In the genomic region with DNA sequence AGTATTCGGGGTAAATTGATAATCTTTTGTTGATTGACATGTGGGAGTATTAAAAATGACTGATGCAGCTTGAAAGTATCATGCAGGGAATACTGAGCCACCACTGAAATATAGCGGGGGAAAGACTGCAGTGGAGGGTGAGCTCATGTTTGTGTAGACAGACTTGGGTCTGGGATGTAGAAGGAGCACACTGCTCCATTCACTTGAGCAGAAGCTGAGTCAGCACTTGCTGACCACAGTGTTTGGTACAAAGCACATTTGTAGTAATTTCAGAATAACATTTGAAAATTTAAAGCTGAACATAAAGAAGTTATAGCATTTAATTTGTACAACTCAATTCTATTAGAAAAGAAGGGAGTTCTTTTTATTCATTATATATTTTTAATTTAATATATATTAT, we compare ENCODE assay signal across 31 cellular contexts.
A peak's percentile ranks its signal among the peaks of the same experiment; 100 is the strongest.
DNase-seq lines count a peak whose midpoint lies in the region; ATAC-seq, FAIRE-seq and TF ChIP-seq lines count a peak whose summit lies in the region.
"Had no signal": no experiment of that assay in that cellular context is flagged by ENCODE, and none has a peak within 500 bp of the region (broad histone marks: within the 10 kb centered on the region; RNA-seq: fewer than 3 reads in every experiment).

No MANE protein-coding gene starts in this region.

- no peaks in the 10 kb centered on the region for H3K36me3 ChIP-seq in GM23338 (ENCODE audit: insufficient read depth)
- H3K36me3 ChIP-seq in endodermal cell (ENCODE audit: control insufficient read depth, insufficient read depth, low read length) = no peaks in the 10 kb centered on the region
- no peaks in the 10 kb centered on the region for H3K36me3 ChIP-seq in neuronal stem cell (replicated peaks in 1 of 2; ENCODE audit: control insufficient read depth in 2 of 2, insufficient read depth in 2 of 2, low read length in 2 of 2)
- no peaks in the 10 kb centered on the region for H3K36me3 ChIP-seq in spleen
- H3K36me3 ChIP-seq: ascending aorta, sigmoid colon, uterus had no signal

- no peak overlapping the region for H2AFZ ChIP-seq in GM23338
- H2AFZ ChIP-seq in neuronal stem cell (ENCODE audit: low read length) = peak overlapping the region; percentile 39
- H2AFZ ChIP-seq: parathyroid adenoma had no signal

- no peak for TF ChIP-seq POLR2A in spleen (IDR thresholded peaks at IDR 0.05)

- no peak overlapping the region for H2BK5ac ChIP-seq in neuronal stem cell (ENCODE audit: low read length)

- H3K23ac ChIP-seq in neuronal stem cell (ENCODE audit: low read depth, low read length, poor library complexity) = no peak overlapping the region

- DNase-seq in GM23338 (ENCODE audit: low spot score) = no peak
- no peak for DNase-seq in RCC 7860 (ENCODE audit: low spot score)
- no peak for DNase-seq in endodermal cell
- DNase-seq in neuronal stem cell (ENCODE audit: low spot score) = no peak
- DNase-seq in NCI-H128 (lab: John Stamatoyannopoulos, UW; ENCODE audit: unreplicated experiment) = no peak
- DNase-seq in spleen = no peak
- DNase-seq in activated naive CD4-positive, alpha-beta T cell treated with Interleukin-2 at 50 U/mL for 16 hours = no peak
- DNase-seq: activated CD4-positive, alpha-beta T cell treated with anti-CD3 and anti-CD28 coated beads for 36 hours; activated effector memory CD4-positive, alpha-beta T cell treated with Interleukin-2 at 50 U/mL for 16 hours; activated naive CD8-positive, alpha-beta T cell treated with anti-CD3 and anti-CD28 coated beads, Interleukin-2, amount 10 ng/mL, durations not matched to agents 7 days and 5 days; dermis blood vessel endothelial cell; Kasumi-1; NCI-H1105; NCI-H1930; NCI-H2227 treated with DMSO at 0.1 percent for 48 hours; RPMI8226; sigmoid colon; stimulated activated CD4-positive, alpha-beta T cell treated with anti-CD3 and anti-CD28 coated beads, Interleukin-15, amount 100 ng/mL, for 24 hours; stimulated activated naive CD4-positive, alpha-beta T cell; T-helper 17 cell; testis; uterus had no signal

- H3K27me3 Mint-ChIP-seq in GM23338 (ENCODE audit: insufficient read depth, low read depth, poor library complexity) = no peaks in the 10 kb centered on the region
- H3K27me3 Mint-ChIP-seq in endodermal cell (ENCODE audit: insufficient read depth) = no peaks in the 10 kb centered on the region
- H3K27me3 Mint-ChIP-seq: activated CD4-positive, alpha-beta T cell treated with anti-CD3 and anti-CD28 coated beads for 36 hours; activated naive CD8-positive, alpha-beta T cell treated with anti-CD3 and anti-CD28 coated beads, Interleukin-2, amount 10 ng/mL, durations not matched to agents 7 days and 5 days; central memory CD8-positive, alpha-beta T cell; natural killer cell treated with Interleukin-12 subunit alpha and Interleukin-12 subunit beta and Interleukin-15 and Interleukin-18, amount 100 ng/mL, for 72 hours; T-helper 17 cell had no signal

- H2BK12ac ChIP-seq in neuronal stem cell (ENCODE audit: low read length) = no peak overlapping the region

- H2BK120ac ChIP-seq in neuronal stem cell (ENCODE audit: low read depth, low read length) = no peak overlapping the region

- no peaks in the 10 kb centered on the region for H3K4me1 ChIP-seq in GM23338 (ENCODE audit: insufficient read depth)
- no peaks in the 10 kb centered on the region for H3K4me1 ChIP-seq in endodermal cell (ENCODE audit: control insufficient read depth, insufficient read depth, low read length)
- peaks cover 0 to 12% of the 10 kb centered on the region in 2 donors for H3K4me1 ChIP-seq in neuronal stem cell (ENCODE audit: control insufficient read depth in 2 of 2, insufficient read depth in 1 of 2, low read depth in 1 of 2, low read length in 2 of 2)
- no peaks in the 10 kb centered on the region for H3K4me1 ChIP-seq in spleen
- H3K4me1 ChIP-seq: ascending aorta, parathyroid adenoma, sigmoid colon, testis, uterus had no signal

- H3K4me3 ChIP-seq in GM23338 (no peak overlapping the region), endodermal cell (ENCODE audit: low read length) (no peak overlapping the region), neuronal stem cell (ENCODE audit: low read length in 2 of 2) (no peak overlapping the region), spleen (no peak overlapping the region)
- H3K4me3 ChIP-seq: ascending aorta, GM12878, sigmoid colon, testis, uterus had no signal

- peaks cover 8% of the 10 kb centered on the region; the same call in 1 of the 2 replicates for H3K9me2 ChIP-seq in GM23338 (ENCODE audit: insufficient read depth)

- H3K27ac Mint-ChIP-seq in GM23338 (peak overlapping the region; percentile 69; the same call in 1 of the 2 replicates), endodermal cell (no peak overlapping the region)
- H3K27ac Mint-ChIP-seq: activated CD4-positive, alpha-beta T cell treated with anti-CD3 and anti-CD28 coated beads for 36 hours; activated naive CD8-positive, alpha-beta T cell treated with anti-CD3 and anti-CD28 coated beads, Interleukin-2, amount 10 ng/mL, durations not matched to agents 7 days and 5 days; CD14-positive monocyte; natural killer cell treated with Interleukin-12 subunit alpha and Interleukin-12 subunit beta and Interleukin-15 and Interleukin-18, amount 100 ng/mL, for 72 hours; T-helper 17 cell had no signal

- no peaks in the 10 kb centered on the region for H3F3A ChIP-seq in GM23338 (replicated peaks; ENCODE audit: low read depth)

- no peak overlapping the region for H4K91ac ChIP-seq in neuronal stem cell (ENCODE audit: low read depth, low read length, poor library complexity)

- ATAC-seq in GM23338 (no peak), GM19328 (IDR thresholded peaks at IDR 0.05; ENCODE audit: unreplicated experiment) (no peak)
- ATAC-seq: activated CD4-positive, alpha-beta T cell treated with anti-CD3 and anti-CD28 coated beads for 36 hours; GM12878; natural killer cell treated with Interleukin-12 subunit alpha and Interleukin-12 subunit beta and Interleukin-15 and Interleukin-18, amount 100 ng/mL, for 72 hours; T-helper 17 cell had no signal

- no peaks in the 10 kb centered on the region for H3K79me2 ChIP-seq in GM23338 (replicated peaks; ENCODE audit: insufficient read depth)
- H3K79me2 ChIP-seq: parathyroid adenoma had no signal

- H3K4me2 ChIP-seq in GM23338 (no peak overlapping the region), neuronal stem cell (ENCODE audit: insufficient read depth, low read length, poor library complexity, severe bottlenecking) (no peak overlapping the region)

- H3K4me1 Mint-ChIP-seq in GM23338 (peaks cover 7% of the 10 kb centered on the region), endodermal cell (peaks cover 14% of the 10 kb centered on the region)
- H3K4me1 Mint-ChIP-seq: activated CD4-positive, alpha-beta T cell treated with anti-CD3 and anti-CD28 coated beads for 36 hours; activated naive CD8-positive, alpha-beta T cell treated with anti-CD3 and anti-CD28 coated beads, Interleukin-2, amount 10 ng/mL, durations not matched to agents 7 days and 5 days; CD14-positive monocyte; central memory CD8-positive, alpha-beta T cell; T-helper 17 cell had no signal

- H3K36me3 Mint-ChIP-seq in GM23338 (ENCODE audit: low read depth) (no peaks in the 10 kb centered on the region), endodermal cell (ENCODE audit: low read depth) (peaks cover 4% of the 10 kb centered on the region)
- H3K36me3 Mint-ChIP-seq: activated naive CD8-positive, alpha-beta T cell treated with anti-CD3 and anti-CD28 coated beads, Interleukin-2, amount 10 ng/mL, durations not matched to agents 7 days and 5 days; CD14-positive monocyte had no signal

- H3K4ac ChIP-seq in neuronal stem cell (ENCODE audit: low read length) = no peak overlapping the region

- H4K20me1 ChIP-seq in GM23338 (replicated peaks; ENCODE audit: insufficient read depth) = no peaks in the 10 kb centered on the region

- H4K8ac ChIP-seq in neuronal stem cell (ENCODE audit: low read depth, low read length) = no peak overlapping the region

- H2BK15ac ChIP-seq in neuronal stem cell (ENCODE audit: low read length) = no peak overlapping the region

- H3K27ac ChIP-seq in GM23338 (ENCODE audit: low read depth) = no peak overlapping the region
- peak overlapping the region; percentile 11 for H3K27ac ChIP-seq in endodermal cell (ENCODE audit: low read depth, low read length)
- no peak overlapping the region for H3K27ac ChIP-seq in neuronal stem cell (replicated peaks; ENCODE audit: low read length)
- no peak overlapping the region for H3K27ac ChIP-seq in spleen
- H3K27ac ChIP-seq: ascending aorta, parathyroid adenoma, sigmoid colon, SK-N-MC, testis, uterus had no signal

- H3K9ac ChIP-seq in endodermal cell (ENCODE audit: extremely low read depth, low read length, poor library complexity, severe bottlenecking) (no peak overlapping the region), neuronal stem cell (ENCODE audit: low read depth, low read length, poor library complexity) (no peak overlapping the region)
- H3K9ac ChIP-seq: parathyroid adenoma had no signal

- peak; percentile 33 for FAIRE-seq in RCC 7860 (lab: Jason Lieb, UNC)
- FAIRE-seq: endometrium, GM12878 had no signal

- no peak overlapping the region for H3K18ac ChIP-seq in neuronal stem cell (ENCODE audit: low read length)

- H3K14ac ChIP-seq in neuronal stem cell (ENCODE audit: low read length) = no peak overlapping the region

- intact Hi-C loops in spleen (cut with DNase I; ENCODE audit: low total_unique reads) = no loop called here

- no peak for TF ChIP-seq CTCF in GM23338 (conservative IDR thresholded peaks at IDR 0.05; ENCODE audit: low read depth in 2 of 2)
- no peak for TF ChIP-seq CTCF in endodermal cell (conservative IDR thresholded peaks at IDR 0.05)
- TF ChIP-seq CTCF in spleen (IDR thresholded peaks at IDR 0.05 in 8 of 11, conservative IDR thresholded peaks at IDR 0.05 in 3 of 11) = no peak

- H3K9me3 Mint-ChIP-seq in GM23338 (no peaks in the 10 kb centered on the region; the same call in 2 of the 3 replicates), endodermal cell (peaks cover 18% of the 10 kb centered on the region)

- peaks cover 15% of the 10 kb centered on the region for H3K9me3 ChIP-seq in endodermal cell (ENCODE audit: control insufficient read depth, low read length)
- H3K9me3 ChIP-seq in neuronal stem cell (replicated peaks in 1 of 2; ENCODE audit: control insufficient read depth in 2 of 2, insufficient read depth in 1 of 2, low read depth in 1 of 2, low read length in 2 of 2) = no peaks in the 10 kb centered on the region
- H3K9me3 ChIP-seq in spleen = peaks cover 0 to 15% (median 6%) of the 10 kb centered on the region in 8 donors
- H3K9me3 ChIP-seq: ascending aorta, sigmoid colon, testis, uterus had no signal

- H3K27me3 ChIP-seq in GM23338 (ENCODE audit: insufficient read depth) (no peaks in the 10 kb centered on the region), endodermal cell (ENCODE audit: control insufficient read depth, insufficient read depth, low read length, poor library complexity, severe bottlenecking) (no peaks in the 10 kb centered on the region), neuronal stem cell (ENCODE audit: control insufficient read depth in 3 of 3, insufficient read depth in 3 of 3, low read depth in 1 of 3, low read length in 3 of 3) (no peaks in the 10 kb centered on the region), spleen (replicated peaks in 1 of 7) (no peaks in the 10 kb centered on the region)
- H3K27me3 ChIP-seq: ascending aorta, sigmoid colon, testis, uterus had no signal

- no peaks in the 10 kb centered on the region for H3K79me1 ChIP-seq in neuronal stem cell (ENCODE audit: low read depth, low read length)

- no peak overlapping the region for H3K4me3 Mint-ChIP-seq in GM23338
- no peak overlapping the region for H3K4me3 Mint-ChIP-seq in endodermal cell
- H3K4me3 Mint-ChIP-seq: activated CD4-positive, alpha-beta T cell treated with anti-CD3 and anti-CD28 coated beads for 36 hours; activated naive CD8-positive, alpha-beta T cell treated with anti-CD3 and anti-CD28 coated beads, Interleukin-2, amount 10 ng/mL, durations not matched to agents 7 days and 5 days; CD14-positive monocyte; central memory CD8-positive, alpha-beta T cell; natural killer cell treated with Interleukin-12 subunit alpha and Interleukin-12 subunit beta and Interleukin-15 and Interleukin-18, amount 100 ng/mL, for 72 hours; T-helper 17 cell had no signal

- 80 to 92% methylated on average over 1 to 2 of the region's 2 CpGs for WGBS in endodermal cell (ENCODE audit: insufficient coverage in 1 of 2, insufficient read length in 1 of 2), 2 experiments
- WGBS in neuronal stem cell (ENCODE audit: extremely low coverage in 2 of 2, insufficient read length in 2 of 2, insufficient replicate concordance in 1 of 2), 2 donors = no CpG with 5 or more reads among the region's 2 CpGs
- WGBS in spleen, 5 donors = 84 to 96% (median 88%) methylated on average over 2 of the region's 2 CpGs

- no peak overlapping the region for H2AK5ac ChIP-seq in neuronal stem cell (ENCODE audit: low read depth, low read length)
